Comparison of ENCODE assay signal across 8 cellular contexts in genomic region chr2:70089946-70090523, GRCh38. TPM values are rescaled to one million over a fixed set of nuclear protein-coding genes. Genes with fewer than 3 reads are reported as not detected.
A peak's percentile ranks its signal among the peaks of the same experiment; 100 is the strongest.
DNase-seq lines count a peak whose midpoint lies in the region; ATAC-seq lines count a peak whose summit lies in the region.

No MANE protein-coding gene starts in this region.

- H3K27ac ChIP-seq in CD8-positive, alpha-beta memory T cell (ENCODE audit: low read depth, low read length) = no peak overlapping the region

- H3K27me3 Mint-ChIP-seq in CD8-positive, alpha-beta memory T cell = peaks cover 0 to 6% of the 10 kb centered on the region in 2 donors

- peaks cover 0 to 4% (median 4%) of the 10 kb centered on the region in 5 donors for H3K9me3 Mint-ChIP-seq in CD8-positive, alpha-beta memory T cell

- peak overlapping the region; percentile 95 for H3K4me3 ChIP-seq in CD8-positive, alpha-beta memory T cell (ENCODE audit: low read length)
- peak overlapping the region; percentile 99 for H3K4me3 ChIP-seq in neuron (ENCODE audit: low read length)

- POLR2A ChIA-PET in CD8-positive, alpha-beta memory T cell (lab: Charles Lee) = interaction anchor here (0.6 to 9.1 kb wide), 8 partner anchors 10 to 175 kb away, joined by 3 to 168 read pairs (median 39); partner anchors contain the start of gene MXD1

- H3K4me1 Mint-ChIP-seq in CD8-positive, alpha-beta memory T cell = peaks cover 63 to 73% (median 72%) of the 10 kb centered on the region in 3 donors

- no peak for DNase-seq in CD8-positive, alpha-beta memory T cell
- DNase-seq in NCI-H1930 (lab: John Stamatoyannopoulos, UW) (peak; percentile 36 to 40), dermis blood vessel endothelial cell (peak; percentile 70)
- no peak for DNase-seq in activated effector memory CD4-positive, alpha-beta T cell treated with Interleukin-2 at 50 U/mL for 16 hours

- H3K36me3 ChIP-seq in CD8-positive, alpha-beta memory T cell (ENCODE audit: insufficient read depth, low read length) = no peaks in the 10 kb centered on the region
- peaks cover 17% of the 10 kb centered on the region for H3K36me3 ChIP-seq in neuron (ENCODE audit: insufficient read depth, low read length)

- H3K27me3 ChIP-seq in CD8-positive, alpha-beta memory T cell (ENCODE audit: insufficient read depth, low read length, poor library complexity, severe bottlenecking) = no peaks in the 10 kb centered on the region
- no peaks in the 10 kb centered on the region for H3K27me3 ChIP-seq in neuron (ENCODE audit: insufficient read depth, low read length)

- H3K4me1 ChIP-seq in CD8-positive, alpha-beta memory T cell (ENCODE audit: insufficient read depth, low read length) = peaks cover 56% of the 10 kb centered on the region
- H3K4me1 ChIP-seq in neuron (ENCODE audit: insufficient read depth, low read length) = peaks cover 27% of the 10 kb centered on the region

- H2AFZ ChIP-seq in neuron (ENCODE audit: low read depth, low read length) = no peak overlapping the region

- H3K36me3 Mint-ChIP-seq in CD8-positive, alpha-beta memory T cell = peaks cover 12 to 40% (median 14%) of the 10 kb centered on the region in 3 donors

- CTCF ChIA-PET in CD8-positive, alpha-beta memory T cell (lab: Charles Lee) = interaction anchor here (6.1 to 11.8 kb wide), 3 partner anchors 17 to 51 kb away, joined by 54 to 105 read pairs (median 54); no protein-coding TSS in a partner anchor

- H3K4me3 Mint-ChIP-seq in CD8-positive, alpha-beta memory T cell = peak overlapping the region; percentile 94 to 99 (median 96)

- ATAC-seq in activated CD4-positive, CD25-positive, alpha-beta regulatory T cell treated with anti-CD3 and anti-CD28 coated beads, Interleukin-2, amount 50 U/mL, for 24 hours = no peak
- ATAC-seq in HG03039 (IDR thresholded peaks at IDR 0.05; ENCODE audit: unreplicated experiment) (no peak), GM21526 (IDR thresholded peaks at IDR 0.05; ENCODE audit: low FRiP score, unreplicated experiment) (no peak)

- H3K9me3 ChIP-seq in CD8-positive, alpha-beta memory T cell (ENCODE audit: low read length) = no peaks in the 10 kb centered on the region
- no peaks in the 10 kb centered on the region for H3K9me3 ChIP-seq in neuron (ENCODE audit: low read length)

- H3K27ac Mint-ChIP-seq in CD8-positive, alpha-beta memory T cell = peak overlapping the region; percentile 91 to 100 (median 98)

RNA-seq across cellular contexts. Expression of gene PCBP1, which starts 2.8 kb away (rescaled TPM):
- 100 to 1,000 TPM; 428 to 434 TPM for total RNA-seq in CD8-positive, alpha-beta memory T cell
- 161 TPM for polyA plus RNA-seq in CD8-positive, alpha-beta memory T cell
- 37.9 and 109 TPM in 2 replicates for total RNA-seq in dermis blood vessel endothelial cell

Comparison
In these comparisons a context has a peak if more than half of its experiments do, and no peak if none do; other contexts are left out.
1. DNase-seq: peak in NCI-H1930 (2 of 2) and dermis blood vessel endothelial cell (single experiment); none in CD8-positive, alpha-beta memory T cell (0 of 5) and activated effector memory CD4-positive, alpha-beta T cell treated with Interleukin-2 at 50 U/mL for 16 hours (single experiment).